Comparison of ENCODE assay signal across 25 cellular contexts in the genomic region with DNA sequence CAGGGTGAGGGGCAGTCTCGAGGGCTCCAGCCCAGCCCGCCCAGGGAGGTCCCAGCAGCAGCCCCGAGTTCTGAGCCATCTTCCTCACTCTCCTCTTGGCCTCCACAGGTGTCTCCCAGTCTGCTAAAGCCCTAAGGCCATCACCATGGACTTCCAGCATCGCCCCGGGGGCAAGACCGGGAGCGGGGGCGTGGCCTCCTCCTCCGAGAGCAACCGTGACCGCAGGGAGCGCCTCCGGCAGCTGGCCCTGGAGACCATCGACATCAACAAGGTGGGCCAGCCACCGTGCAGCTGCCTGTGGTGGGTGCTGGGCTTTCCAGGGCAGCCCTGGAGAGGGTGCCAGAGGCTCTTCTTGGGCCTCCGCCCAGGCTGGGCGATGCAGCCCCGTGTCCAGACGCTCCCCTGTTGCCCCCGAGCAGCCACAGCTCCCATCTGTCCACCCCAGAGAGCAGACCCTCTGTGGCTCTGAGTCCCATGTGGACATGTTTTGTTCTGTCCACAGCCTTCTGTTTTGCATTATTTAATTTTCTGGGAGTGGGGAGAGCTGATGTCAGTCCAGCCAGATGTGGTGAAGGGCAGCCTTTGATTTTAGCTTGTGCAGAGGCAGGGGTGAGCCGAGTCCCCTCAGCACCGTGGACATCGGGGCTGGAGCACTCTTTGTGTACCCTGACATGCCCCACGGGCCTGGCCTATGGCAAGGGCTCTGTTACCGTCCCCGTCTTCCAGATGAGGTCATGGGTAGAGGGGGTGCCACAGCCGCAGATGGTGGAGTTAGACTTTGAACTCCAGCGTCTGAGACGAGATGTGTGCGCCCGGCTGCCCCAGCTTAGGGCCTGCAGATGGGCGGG. TPM values are rescaled to one million over a fixed set of nuclear protein-coding genes. Genes with fewer than 3 reads are reported as not detected.
DNase-seq lines count a peak whose midpoint lies in the region; FAIRE-seq and TF ChIP-seq lines count a peak whose summit lies in the region.
"Had no signal": no experiment of that assay in that cellular context is flagged by ENCODE, and none has a peak within 500 bp of the region (broad histone marks: within the 10 kb centered on the region; RNA-seq: fewer than 3 reads in every experiment).

No MANE protein-coding gene starts in this region.

- no peak overlapping the region for H3K4me2 ChIP-seq in astrocyte (ENCODE audit: low read length)

- H3K4me3 Mint-ChIP-seq in astrocyte (ENCODE audit: unreplicated experiment): no peak overlapping the region
- H3K4me3 Mint-ChIP-seq: activated naive CD8-positive, alpha-beta T cell treated with anti-CD3 and anti-CD28 coated beads, Interleukin-2, amount 50 U/mL, for 24 hours; stimulated activated naive CD8-positive, alpha-beta T cell treated with anti-CD3 and anti-CD28 coated beads, Interleukin-15, Interleukin-2, amounts not matched to agents 100 ng/mL and 50 ng/mL, for 24 hours; type B pancreatic cell had no signal

- peaks cover 72% of the 10 kb centered on the region for H3K79me2 ChIP-seq in astrocyte (ENCODE audit: insufficient read depth, low read length)

- POLR2A ChIA-PET in HEK293 (lab: Yijun Ruan, JAX): no interaction called here

- no peak overlapping the region for H3K27ac ChIP-seq in HEK293 (ENCODE audit: extremely low read depth, low read depth, low read length)
- H3K27ac ChIP-seq in astrocyte (ENCODE audit: low read depth, low read length): no peak overlapping the region
- H3K27ac ChIP-seq: brain microvascular endothelial cell, coronary artery, pancreas, sigmoid colon had no signal

- H3K36me3 ChIP-seq in HEK293 (ENCODE audit: control insufficient read depth in 2 of 2, insufficient read depth in 1 of 2, low read length in 2 of 2) (peaks cover 10 to 84% of the 10 kb centered on the region in 2 experiments), astrocyte (ENCODE audit: insufficient read depth, low read length) (peaks cover 16% of the 10 kb centered on the region), mucosa of stomach (ENCODE audit: control insufficient read depth, insufficient read depth, low read length) (peaks cover 21% of the 10 kb centered on the region)

- peaks cover 4% of the 10 kb centered on the region; the same call in 1 of the 2 replicates for H3K4me1 ChIP-seq in HEK293 (ENCODE audit: control insufficient read depth, insufficient read depth, low read length)
- peaks cover 38% of the 10 kb centered on the region for H3K4me1 ChIP-seq in astrocyte (ENCODE audit: insufficient read depth, low read length)
- H3K4me1 ChIP-seq in mucosa of stomach (ENCODE audit: control insufficient read depth, insufficient read depth, low read length): peaks cover 34% of the 10 kb centered on the region

- H3K36me3 Mint-ChIP-seq in astrocyte (ENCODE audit: low read depth, unreplicated experiment): peaks cover 6% of the 10 kb centered on the region
- H3K36me3 Mint-ChIP-seq: type B pancreatic cell had no signal

- H3K27me3 Mint-ChIP-seq in astrocyte (ENCODE audit: low read depth, unreplicated experiment): no peaks in the 10 kb centered on the region
- H3K27me3 Mint-ChIP-seq: activated naive CD8-positive, alpha-beta T cell treated with anti-CD3 and anti-CD28 coated beads, Interleukin-2, amount 50 U/mL, for 24 hours; naive thymus-derived CD4-positive, alpha-beta T cell; stimulated activated naive CD8-positive, alpha-beta T cell treated with anti-CD3 and anti-CD28 coated beads, Interleukin-15, Interleukin-2, amounts not matched to agents 100 ng/mL and 50 ng/mL, for 24 hours; type B pancreatic cell had no signal

- H3K9me3 Mint-ChIP-seq in astrocyte (ENCODE audit: unreplicated experiment): no peaks in the 10 kb centered on the region
- H3K9me3 Mint-ChIP-seq: activated naive CD8-positive, alpha-beta T cell treated with anti-CD3 and anti-CD28 coated beads, Interleukin-2, amount 50 U/mL, for 24 hours; activated T-helper 2 cell treated with anti-CD3 and anti-CD28 coated beads, Interferon-gamma antibody, Interleukin-2, Interleukin-4, amounts not matched to agents 10 μg/mL and 5 μg/mL and 100 μg/mL, durations not matched to agents 14 hours and 24 hours and 36 hours; stimulated activated naive CD8-positive, alpha-beta T cell treated with anti-CD3 and anti-CD28 coated beads, Interleukin-15, Interleukin-2, amounts not matched to agents 100 ng/mL and 50 ng/mL, for 24 hours; type B pancreatic cell had no signal

- H3K27me3 ChIP-seq in astrocyte (ENCODE audit: insufficient read depth, low read length): no peaks in the 10 kb centered on the region
- peaks cover 1% of the 10 kb centered on the region for H3K27me3 ChIP-seq in mucosa of stomach (ENCODE audit: control insufficient read depth, insufficient read depth, low read length)
- H3K27me3 ChIP-seq: brain microvascular endothelial cell, pancreas, sigmoid colon had no signal

- peak overlapping the region; percentile 26 for H3K27ac Mint-ChIP-seq in astrocyte (ENCODE audit: unreplicated experiment)
- H3K27ac Mint-ChIP-seq: activated naive CD8-positive, alpha-beta T cell treated with anti-CD3 and anti-CD28 coated beads, Interleukin-2, amount 50 U/mL, for 24 hours; activated T-helper 2 cell treated with anti-CD3 and anti-CD28 coated beads, Interferon-gamma antibody, Interleukin-2, Interleukin-4, amounts not matched to agents 10 μg/mL and 5 μg/mL and 100 μg/mL, durations not matched to agents 14 hours and 24 hours and 36 hours; stimulated activated naive CD8-positive, alpha-beta T cell treated with anti-CD3 and anti-CD28 coated beads, Interleukin-15, Interleukin-2, amounts not matched to agents 100 ng/mL and 50 ng/mL, for 24 hours had no signal

- no peak overlapping the region for H2AFZ ChIP-seq in astrocyte (ENCODE audit: low read depth, low read length)

- H3K9me3 ChIP-seq in HEK293 (ENCODE audit: control insufficient read depth, insufficient read depth, low read depth, low read length) (no peaks in the 10 kb centered on the region), astrocyte (ENCODE audit: insufficient read depth, low read depth, low read length) (no peaks in the 10 kb centered on the region), mucosa of stomach (ENCODE audit: control insufficient read depth, low read length) (no peaks in the 10 kb centered on the region)
- H3K9me3 ChIP-seq: pancreas, sigmoid colon had no signal

- TF ChIP-seq CTCF in HEK293 (tag by site-specific recombination; IDR thresholded peaks at IDR 0.05) (no peak), astrocyte (IDR thresholded peaks at IDR 0.05; ENCODE audit: insufficient read depth, low read depth, low read length) (no peak)

- H3K9ac ChIP-seq in astrocyte (ENCODE audit: low read length): no peak overlapping the region
- H3K9ac ChIP-seq in mucosa of stomach (ENCODE audit: low read length): peak overlapping the region; percentile 10

- DNase-seq in astrocyte (ENCODE audit: low read depth) (no peak), T1000 (lab: John Stamatoyannopoulos, UW) (no peak), middle frontal gyrus (ENCODE audit: extremely low spot score, low spot score) (no peak), NCI-H1048 (lab: John Stamatoyannopoulos, UW) (no peak)
- DNase-seq: activated CD4-positive, alpha-beta T cell treated with anti-CD3 and anti-CD28 coated beads for 4 hours; activated naive CD8-positive, alpha-beta T cell treated with anti-CD3 and anti-CD28 coated beads, Interleukin-2, amount 50 U/mL, for 24 hours; brain microvascular endothelial cell; DND-41; hypothalamus; islet precursor cell; mammary epithelial cell; MM.1S; naive thymus-derived CD4-positive, alpha-beta T cell; NCI-H2029 treated with DMSO at 0.1 percent for 48 hours; NCI-H510A treated with DMSO at 0.1 percent for 48 hours; sigmoid colon; stimulated activated CD4-positive, alpha-beta T cell treated with anti-CD3 and anti-CD28 coated beads, Interleukin-1b, Interleukin-23, amount 100 ng/mL, for 48 hours had no signal

- CTCF ChIA-PET in HEK293 (lab: Yijun Ruan, JAX): interaction anchor here (1.0 kb wide), 1 partner anchor 18 kb away, joined by 4 read pairs; no protein-coding TSS in a partner anchor

- peaks cover 96% of the 10 kb centered on the region for H4K20me1 ChIP-seq in astrocyte (ENCODE audit: insufficient read depth, low read length)

- peaks cover 27% of the 10 kb centered on the region for H3K4me1 Mint-ChIP-seq in astrocyte (ENCODE audit: low read depth, unreplicated experiment)

- no peak overlapping the region for H3K4me3 ChIP-seq in HEK293 (ENCODE audit: low read depth, low read length)
- no peak overlapping the region for H3K4me3 ChIP-seq in astrocyte (ENCODE audit: insufficient read depth, low read depth, low read length)
- H3K4me3 ChIP-seq in mucosa of stomach (ENCODE audit: low read length): no peak overlapping the region
- H3K4me3 ChIP-seq: coronary artery, pancreas, sigmoid colon had no signal

- no peak for FAIRE-seq in astrocyte (lab: Jason Lieb, UNC)
- FAIRE-seq: pancreas had no signal

TF ChIP-seq in HEK293, 187 proteins besides CTCF, POLR2A, EP300 and RAD21 (continues in another document):
- 0 out of 2 replicates have a peak, but pooled peaks have one; percentile 19 for TF ChIP-seq KLF9 (tag by site-specific recombination; IDR thresholded peaks at IDR 0.05; ENCODE audit: low read depth)
- TF ChIP-seq ZNF596 (tag by site-specific recombination; IDR thresholded peaks at IDR 0.05): no peak
- TF ChIP-seq ZNF350 (tag by site-specific recombination; IDR thresholded peaks at IDR 0.05): no peak
- TF ChIP-seq ZNF837 (tag by site-specific recombination; IDR thresholded peaks at IDR 0.05): no peak
- TF ChIP-seq ZBTB20 (tag by site-specific recombination; IDR thresholded peaks at IDR 0.05): no peak
- TF ChIP-seq SCRT1 (tag by site-specific recombination; IDR thresholded peaks at IDR 0.05; ENCODE audit: borderline replicate concordance): 0 out of 2 replicates have a peak, but pooled peaks have one; percentile 10
- no peak for TF ChIP-seq BCL11A (tag by site-specific recombination; IDR thresholded peaks at IDR 0.05; ENCODE audit: low read depth)
- TF ChIP-seq ZSCAN16 (tag by site-specific recombination; IDR thresholded peaks at IDR 0.05): no peak
- TF ChIP-seq ZBTB26 (tag by site-specific recombination; optimal IDR thresholded peaks at IDR 0.05): no peak
- TF ChIP-seq ZNF155 (tag by site-specific recombination; IDR thresholded peaks at IDR 0.05): no peak
- TF ChIP-seq MYNN (tag by site-specific recombination; IDR thresholded peaks at IDR 0.05; ENCODE audit: borderline replicate concordance): no peak

RNA-seq across cellular contexts. Expression of gene AMH, which starts 5.6 kb away (rescaled TPM):
- total RNA-seq in astrocyte: 3.5 and 4.6 TPM in 2 replicates

RNA-seq across cellular contexts. Expression of gene SF3A2, which starts 6.9 kb away (rescaled TPM):
- 76.6 and 83.2 TPM in 2 replicates for total RNA-seq in astrocyte

RNA-seq across cellular contexts. Expression of gene PLEKHJ1, which starts 7.4 kb away (rescaled TPM):
- 69.9 and 78.3 TPM in 2 replicates for total RNA-seq in astrocyte

RNA-seq across cellular contexts. Expression of gene JSRP1, which starts 12.7 kb away (rescaled TPM):
- 0.36 and 1.3 TPM in 2 replicates for total RNA-seq in astrocyte
- total RNA-seq: RPMI7951 had no signal

RNA-seq across cellular contexts. Expression of gene PEAK3, which starts 38.5 kb away (rescaled TPM):
- 0.18 TPM in 1 of 2 replicates, not detected in the other for total RNA-seq in astrocyte
- total RNA-seq: mammary epithelial cell had no signal
